Comparison of ENCODE assay signal across 16 cellular contexts in genomic region chr19:1912760-1913505, GRCh38.
"Had no signal": no experiment of that assay in that cellular context is flagged by ENCODE, and none has a peak within 500 bp of the region (broad histone marks: within the 10 kb centered on the region; RNA-seq: fewer than 3 reads in every experiment).

No MANE protein-coding gene starts in this region.

- H3K27me3 Mint-ChIP-seq: dendritic cell treated with granulocyte-macrophage colony-stimulating factor and Interleukin-4, amounts not matched to agents 40 ng/mL and 50 ng/mL, for 4 days; effector memory CD8-positive, alpha-beta T cell; naive B cell had no signal

- H2AFZ ChIP-seq: hepatocyte had no signal

- H3K27me3 ChIP-seq: esophagus squamous epithelium, gastroesophageal sphincter, hepatocyte, right atrium auricular region, tibial nerve had no signal

- H3K4me2 ChIP-seq: hepatocyte had no signal

- H3K4me3 Mint-ChIP-seq: dendritic cell treated with granulocyte-macrophage colony-stimulating factor and Interleukin-4, amounts not matched to agents 40 ng/mL and 50 ng/mL, for 4 days; effector memory CD8-positive, alpha-beta T cell; nephron had no signal

- H3K9me3 ChIP-seq: esophagus squamous epithelium, gastroesophageal sphincter, right atrium auricular region, tibial nerve had no signal

- H3K4me3 ChIP-seq: esophagus squamous epithelium, gastroesophageal sphincter, hepatocyte, right atrium auricular region, tibial nerve had no signal

- H3K27ac Mint-ChIP-seq: dendritic cell treated with granulocyte-macrophage colony-stimulating factor and Interleukin-4, amounts not matched to agents 40 ng/mL and 50 ng/mL, for 4 days; effector memory CD8-positive, alpha-beta T cell; nephron had no signal

- FAIRE-seq: colon, small intestine had no signal

- DNase-seq: effector memory CD8-positive, alpha-beta T cell; esophagus squamous epithelium; foreskin fibroblast; left ventricle myocardium superior; mesendoderm; naive B cell; stimulated activated CD4-positive, alpha-beta T cell treated with anti-CD3 and anti-CD28 coated beads, Interleukin-12 subunit alpha, Interleukin-12 subunit beta, amount 100 ng/mL, for 4 hours; stimulated activated naive CD4-positive, alpha-beta T cell treated with Interleukin-2 at 50 U/mL for 16 hours had no signal

- H3K27ac ChIP-seq: gastroesophageal sphincter, hepatocyte, right atrium auricular region, tibial nerve had no signal

- H3K4me1 Mint-ChIP-seq: nephron had no signal

- H3K9me3 Mint-ChIP-seq: dendritic cell treated with granulocyte-macrophage colony-stimulating factor and Interleukin-4, amounts not matched to agents 40 ng/mL and 50 ng/mL, for 4 days; effector memory CD8-positive, alpha-beta T cell; naive B cell; nephron had no signal

- ATAC-seq: effector memory CD8-positive, alpha-beta T cell; gastroesophageal sphincter; left ventricle myocardium superior had no signal
